Comparison of ENCODE assay signal across 1 cellular context in the genomic region with DNA sequence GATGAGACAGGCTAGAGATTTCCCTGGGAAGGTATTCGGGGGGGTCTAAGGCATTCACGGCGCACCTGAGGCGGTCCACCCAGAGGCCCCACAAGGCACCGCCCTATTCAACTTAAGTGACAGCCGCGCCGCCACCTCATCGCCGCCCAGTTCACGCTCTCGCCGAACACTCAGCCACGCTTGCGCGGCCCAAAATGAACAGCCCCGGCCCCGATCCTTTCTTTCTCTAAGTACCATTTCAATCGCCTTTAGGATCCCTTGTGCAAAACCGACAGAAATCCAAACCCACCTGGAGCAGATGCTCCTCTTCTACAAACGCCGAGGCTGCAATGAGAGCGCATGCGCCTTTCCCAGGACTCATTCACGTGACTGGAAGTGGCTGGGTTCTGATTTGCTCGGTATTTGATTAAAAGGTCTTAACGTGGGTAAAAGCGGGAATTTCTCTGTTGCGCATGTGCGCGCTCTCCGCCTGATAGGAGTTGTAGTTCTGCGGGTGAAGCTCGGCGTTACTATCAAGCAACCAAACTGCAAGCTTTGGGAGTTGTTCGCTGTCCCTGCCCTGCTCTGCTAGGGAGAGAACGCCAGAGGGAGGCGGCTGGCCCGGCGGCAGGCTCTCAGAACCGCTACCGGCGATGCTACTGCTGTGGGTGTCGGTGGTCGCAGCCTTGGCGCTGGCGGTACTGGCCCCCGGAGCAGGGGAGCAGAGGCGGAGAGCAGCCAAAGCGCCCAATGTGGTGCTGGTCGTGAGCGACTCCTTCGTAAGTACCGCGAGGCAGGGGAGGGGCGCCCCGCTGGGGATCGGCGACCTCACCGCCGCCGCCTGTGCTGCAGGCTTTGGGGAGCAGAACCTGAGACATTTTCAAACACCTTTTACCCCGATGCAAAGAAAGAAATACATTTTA.
A peak's percentile ranks its signal among the peaks of the same experiment; 100 is the strongest.
TF ChIP-seq lines count a peak whose summit lies in the region.

A gene with protein sequence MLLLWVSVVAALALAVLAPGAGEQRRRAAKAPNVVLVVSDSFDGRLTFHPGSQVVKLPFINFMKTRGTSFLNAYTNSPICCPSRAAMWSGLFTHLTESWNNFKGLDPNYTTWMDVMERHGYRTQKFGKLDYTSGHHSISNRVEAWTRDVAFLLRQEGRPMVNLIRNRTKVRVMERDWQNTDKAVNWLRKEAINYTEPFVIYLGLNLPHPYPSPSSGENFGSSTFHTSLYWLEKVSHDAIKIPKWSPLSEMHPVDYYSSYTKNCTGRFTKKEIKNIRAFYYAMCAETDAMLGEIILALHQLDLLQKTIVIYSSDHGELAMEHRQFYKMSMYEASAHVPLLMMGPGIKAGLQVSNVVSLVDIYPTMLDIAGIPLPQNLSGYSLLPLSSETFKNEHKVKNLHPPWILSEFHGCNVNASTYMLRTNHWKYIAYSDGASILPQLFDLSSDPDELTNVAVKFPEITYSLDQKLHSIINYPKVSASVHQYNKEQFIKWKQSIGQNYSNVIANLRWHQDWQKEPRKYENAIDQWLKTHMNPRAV (plus strand): TSS at position 455 of the 902 bp plus-strand sequence. CDS start 178 bp downstream, at position 633.
TSS of gene SKIC3 (minus strand) at position 331 of the 902 bp plus-strand sequence. CDS start 7,827 bp downstream, outside the sequence.

TF ChIP-seq in HepG2, 621 proteins besides CTCF, POLR2A, EP300 and RAD21 (continued from another document and continues in another):
- TF ChIP-seq BCL3 (CRISPR knock-in tag; IDR thresholded peaks at IDR 0.05) (no peak), ZBTB10 (CRISPR knock-in tag; IDR thresholded peaks at IDR 0.05; ENCODE audit: borderline replicate concordance) (0 out of 2 replicates have a peak, but pooled peaks have one; percentile 28), SNRNP70 (IDR thresholded peaks at IDR 0.05; ENCODE audit: low read depth, low read length) (no peak), NR2F1 (CRISPR knock-in tag; IDR thresholded peaks at IDR 0.05) (0 out of 4 replicates have a peak, but pooled peaks of 1 of the 2 experiments have one; percentile 16), ZNF335 (CRISPR knock-in tag; IDR thresholded peaks at IDR 0.05) (no peak), POGZ (CRISPR knock-in tag; IDR thresholded peaks at IDR 0.05) (peak; percentile 77), ZNF800 (CRISPR knock-in tag; IDR thresholded peaks at IDR 0.05) (peak; percentile 61), SSRP1 (CRISPR knock-in tag; IDR thresholded peaks at IDR 0.05) (no peak), EZH2 (conservative IDR thresholded peaks at IDR 0.05; ENCODE audit: low read depth, low read length) (no peak), ZBTB34 (CRISPR knock-in tag; IDR thresholded peaks at IDR 0.05) (peak; percentile 74), MTERF4 (CRISPR knock-in tag; IDR thresholded peaks at IDR 0.05) (peak; percentile 86; the same call in 1 of the 2 replicates), IKZF4 (CRISPR knock-in tag; IDR thresholded peaks at IDR 0.05; ENCODE audit: borderline replicate concordance, low read depth, not compliant biosample characterization) (peak; percentile 45), U2AF1 (optimal IDR thresholded peaks at IDR 0.05; ENCODE audit: low read depth, low read length) (no peak), ZNF576 (CRISPR knock-in tag; IDR thresholded peaks at IDR 0.05) (no peak), TEAD2 (CRISPR knock-in tag; IDR thresholded peaks at IDR 0.05) (no peak), MBD4 (IDR thresholded peaks at IDR 0.05; ENCODE audit: borderline replicate concordance, low read length) (no peak), BRF2 (CRISPR knock-in tag; IDR thresholded peaks at IDR 0.05) (peak; percentile 68; the same call in 1 of the 2 replicates), TBP (CRISPR knock-in tag; IDR thresholded peaks at IDR 0.05) (no peak), ZNF253 (CRISPR knock-in tag; IDR thresholded peaks at IDR 0.05; ENCODE audit: borderline replicate concordance) (0 out of 2 replicates have a peak, but pooled peaks have one; percentile 55), RXRB (CRISPR knock-in tag; IDR thresholded peaks at IDR 0.05; ENCODE audit: borderline replicate concordance) (peak; percentile 70), FLYWCH1 (CRISPR knock-in tag; IDR thresholded peaks at IDR 0.05) (no peak), YY1 (IDR thresholded peaks at IDR 0.05; ENCODE audit: insufficient read depth, insufficient replicate concordance, low read depth, low read length) (peak; percentile 36), LCORL (IDR thresholded peaks at IDR 0.05) (no peak), LCORL (CRISPR knock-in tag; IDR thresholded peaks at IDR 0.05) (peak; percentile 81), ZNF597 (CRISPR knock-in tag; IDR thresholded peaks at IDR 0.05) (no peak), MTF2 (CRISPR knock-in tag; IDR thresholded peaks at IDR 0.05; ENCODE audit: borderline replicate concordance) (no peak), SMARCE1 (IDR thresholded peaks at IDR 0.05; ENCODE audit: borderline replicate concordance) (no peak), ZNF761 (CRISPR knock-in tag; conservative IDR thresholded peaks at IDR 0.05) (no peak), THAP11 (CRISPR knock-in tag; IDR thresholded peaks at IDR 0.05) (peak; percentile 97), SYNCRIP (IDR thresholded peaks at IDR 0.05; ENCODE audit: insufficient read depth, low read depth, low read length) (no peak), CREB1 (IDR thresholded peaks at IDR 0.05) (no peak), CREB1 (CRISPR knock-in tag; IDR thresholded peaks at IDR 0.05) (peak; percentile 61; the same call in 1 of the 2 replicates)
- TF ChIP-seq, protein P1, sequence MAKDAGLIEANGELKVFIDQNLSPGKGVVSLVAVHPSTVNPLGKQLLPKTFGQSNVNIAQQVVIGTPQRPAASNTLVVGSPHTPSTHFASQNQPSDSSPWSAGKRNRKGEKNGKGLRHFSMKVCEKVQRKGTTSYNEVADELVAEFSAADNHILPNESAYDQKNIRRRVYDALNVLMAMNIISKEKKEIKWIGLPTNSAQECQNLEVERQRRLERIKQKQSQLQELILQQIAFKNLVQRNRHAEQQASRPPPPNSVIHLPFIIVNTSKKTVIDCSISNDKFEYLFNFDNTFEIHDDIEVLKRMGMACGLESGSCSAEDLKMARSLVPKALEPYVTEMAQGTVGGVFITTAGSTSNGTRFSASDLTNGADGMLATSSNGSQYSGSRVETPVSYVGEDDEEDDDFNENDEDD (CRISPR knock-in tag; IDR thresholded peaks at IDR 0.05; ENCODE audit: borderline replicate concordance) = peak; percentile 89; the same call in 1 of the 2 replicates
- TF ChIP-seq, protein P2, sequence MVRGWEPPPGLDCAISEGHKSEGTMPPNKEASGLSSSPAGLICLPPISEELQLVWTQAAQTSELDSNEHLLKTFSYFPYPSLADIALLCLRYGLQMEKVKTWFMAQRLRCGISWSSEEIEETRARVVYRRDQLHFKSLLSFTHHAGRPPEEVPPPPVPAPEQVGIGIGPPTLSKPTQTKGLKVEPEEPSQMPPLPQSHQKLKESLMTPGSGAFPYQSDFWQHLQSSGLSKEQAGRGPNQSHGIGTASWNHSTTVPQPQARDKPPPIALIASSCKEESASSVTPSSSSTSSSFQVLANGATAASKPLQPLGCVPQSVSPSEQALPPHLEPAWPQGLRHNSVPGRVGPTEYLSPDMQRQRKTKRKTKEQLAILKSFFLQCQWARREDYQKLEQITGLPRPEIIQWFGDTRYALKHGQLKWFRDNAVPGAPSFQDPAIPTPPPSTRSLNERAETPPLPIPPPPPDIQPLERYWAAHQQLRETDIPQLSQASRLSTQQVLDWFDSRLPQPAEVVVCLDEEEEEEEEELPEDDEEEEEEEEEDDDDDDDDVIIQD (CRISPR knock-in tag; IDR thresholded peaks at IDR 0.05; ENCODE audit: low read depth) = peak; percentile 61
- TF ChIP-seq, protein P3, sequence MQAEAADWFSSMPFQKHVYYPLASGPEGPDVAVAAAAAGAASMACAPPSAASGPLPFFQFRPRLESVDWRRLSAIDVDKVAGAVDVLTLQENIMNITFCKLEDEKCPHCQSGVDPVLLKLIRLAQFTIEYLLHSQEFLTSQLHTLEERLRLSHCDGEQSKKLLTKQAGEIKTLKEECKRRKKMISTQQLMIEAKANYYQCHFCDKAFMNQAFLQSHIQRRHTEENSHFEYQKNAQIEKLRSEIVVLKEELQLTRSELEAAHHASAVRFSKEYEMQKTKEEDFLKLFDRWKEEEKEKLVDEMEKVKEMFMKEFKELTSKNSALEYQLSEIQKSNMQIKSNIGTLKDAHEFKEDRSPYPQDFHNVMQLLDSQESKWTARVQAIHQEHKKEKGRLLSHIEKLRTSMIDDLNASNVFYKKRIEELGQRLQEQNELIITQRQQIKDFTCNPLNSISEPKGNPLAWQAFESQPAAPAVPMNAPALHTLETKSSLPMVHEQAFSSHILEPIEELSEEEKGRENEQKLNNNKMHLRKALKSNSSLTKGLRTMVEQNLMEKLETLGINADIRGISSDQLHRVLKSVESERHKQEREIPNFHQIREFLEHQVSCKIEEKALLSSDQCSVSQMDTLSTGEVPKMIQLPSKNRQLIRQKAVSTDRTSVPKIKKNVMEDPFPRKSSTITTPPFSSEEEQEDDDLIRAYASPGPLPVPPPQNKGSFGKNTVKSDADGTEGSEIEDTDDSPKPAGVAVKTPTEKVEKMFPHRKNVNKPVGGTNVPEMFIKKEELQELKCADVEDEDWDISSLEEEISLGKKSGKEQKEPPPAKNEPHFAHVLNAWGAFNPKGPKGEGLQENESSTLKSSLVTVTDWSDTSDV (CRISPR knock-in tag; IDR thresholded peaks at IDR 0.05) = no peak
